Comparison of ENCODE assay signal across 1 cellular context in the genomic region with DNA sequence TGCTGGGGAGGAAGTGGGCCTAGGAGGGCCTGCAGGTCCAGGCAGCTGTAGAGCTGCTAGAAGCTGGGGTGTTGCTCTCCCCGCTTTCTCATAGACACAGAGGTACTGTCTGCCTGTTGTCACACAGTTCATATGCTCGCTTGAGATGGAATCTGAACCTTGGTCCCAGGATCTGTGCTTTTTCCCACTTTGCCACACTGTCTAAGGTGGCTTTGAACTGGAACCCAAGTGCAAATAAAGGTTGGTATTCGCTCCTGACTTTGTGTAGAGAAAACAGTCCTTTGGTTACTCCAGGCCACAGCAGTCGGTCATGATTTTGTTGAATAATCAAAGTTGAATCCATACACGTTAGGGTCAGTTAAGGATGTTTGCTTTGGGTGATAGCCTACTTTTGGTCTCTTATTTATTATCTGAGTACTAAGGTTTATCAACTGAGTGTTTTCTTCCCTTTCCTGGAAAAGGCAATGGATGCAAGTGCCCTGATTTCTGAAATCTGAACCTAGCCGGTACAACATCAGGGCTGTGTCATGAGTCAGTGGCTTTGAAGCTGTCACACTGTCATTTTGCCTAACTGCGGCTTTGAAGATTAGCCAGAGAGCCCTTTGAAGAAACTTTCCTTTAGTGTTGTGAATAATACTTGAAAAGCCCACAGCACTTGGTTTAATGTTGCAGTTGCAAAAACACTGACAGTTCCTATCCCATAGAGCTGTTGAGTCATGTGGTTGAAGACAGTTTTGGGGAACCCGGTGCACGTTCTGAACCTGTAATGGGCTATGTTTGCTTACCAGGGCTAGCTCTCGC.
TF ChIP-seq lines count a peak whose summit lies in the region.

No MANE protein-coding gene starts in this region.

TF ChIP-seq in HepG2, 621 proteins besides CTCF, POLR2A, EP300 and RAD21 (continued from another document and continues in another):
- TF ChIP-seq, protein P1, sequence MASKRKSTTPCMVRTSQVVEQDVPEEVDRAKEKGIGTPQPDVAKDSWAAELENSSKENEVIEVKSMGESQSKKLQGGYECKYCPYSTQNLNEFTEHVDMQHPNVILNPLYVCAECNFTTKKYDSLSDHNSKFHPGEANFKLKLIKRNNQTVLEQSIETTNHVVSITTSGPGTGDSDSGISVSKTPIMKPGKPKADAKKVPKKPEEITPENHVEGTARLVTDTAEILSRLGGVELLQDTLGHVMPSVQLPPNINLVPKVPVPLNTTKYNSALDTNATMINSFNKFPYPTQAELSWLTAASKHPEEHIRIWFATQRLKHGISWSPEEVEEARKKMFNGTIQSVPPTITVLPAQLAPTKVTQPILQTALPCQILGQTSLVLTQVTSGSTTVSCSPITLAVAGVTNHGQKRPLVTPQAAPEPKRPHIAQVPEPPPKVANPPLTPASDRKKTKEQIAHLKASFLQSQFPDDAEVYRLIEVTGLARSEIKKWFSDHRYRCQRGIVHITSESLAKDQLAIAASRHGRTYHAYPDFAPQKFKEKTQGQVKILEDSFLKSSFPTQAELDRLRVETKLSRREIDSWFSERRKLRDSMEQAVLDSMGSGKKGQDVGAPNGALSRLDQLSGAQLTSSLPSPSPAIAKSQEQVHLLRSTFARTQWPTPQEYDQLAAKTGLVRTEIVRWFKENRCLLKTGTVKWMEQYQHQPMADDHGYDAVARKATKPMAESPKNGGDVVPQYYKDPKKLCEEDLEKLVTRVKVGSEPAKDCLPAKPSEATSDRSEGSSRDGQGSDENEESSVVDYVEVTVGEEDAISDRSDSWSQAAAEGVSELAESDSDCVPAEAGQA (IDR thresholded peaks at IDR 0.05; ENCODE audit: low read depth), result peak; percentile 13; the same call in 1 of the 2 replicates
- TF ChIP-seq, protein P1 (CRISPR knock-in tag; IDR thresholded peaks at IDR 0.05; ENCODE audit: borderline replicate concordance), result no peak
- TF ChIP-seq ZNF326 (CRISPR knock-in tag; IDR thresholded peaks at IDR 0.05; ENCODE audit: borderline replicate concordance) (no peak), ZFP37 (CRISPR knock-in tag; IDR thresholded peaks at IDR 0.05; ENCODE audit: borderline replicate concordance) (peak; percentile 24; the same call in 1 of the 2 replicates), DMAP1 (CRISPR knock-in tag; IDR thresholded peaks at IDR 0.05) (peak; percentile 41), TBL1XR1 (IDR thresholded peaks at IDR 0.05; ENCODE audit: borderline replicate concordance, low read length, partially characterized antibody) (peak; percentile 80), FOXA1 (IDR thresholded peaks at IDR 0.05) (no peak; the same call in 1 of the 2 replicates), FOXA1 (CRISPR knock-in tag; IDR thresholded peaks at IDR 0.05) (peak; percentile 70), ZNF556 (CRISPR knock-in tag; IDR thresholded peaks at IDR 0.05; ENCODE audit: borderline replicate concordance) (peak; percentile 56; the same call in 1 of the 2 replicates), ARNT2 (CRISPR knock-in tag; IDR thresholded peaks at IDR 0.05; ENCODE audit: low read depth) (peak; percentile 8; the same call in 1 of the 2 replicates), NFE2L1 (CRISPR knock-in tag; IDR thresholded peaks at IDR 0.05; ENCODE audit: borderline replicate concordance) (no peak), ADNP (CRISPR knock-in tag; IDR thresholded peaks at IDR 0.05) (no peak), ZNF367 (CRISPR knock-in tag; IDR thresholded peaks at IDR 0.05; ENCODE audit: borderline replicate concordance) (no peak), ZNF558 (CRISPR knock-in tag; IDR thresholded peaks at IDR 0.05; ENCODE audit: borderline replicate concordance) (no peak), ZNF510 (CRISPR knock-in tag; IDR thresholded peaks at IDR 0.05; ENCODE audit: low read depth) (0 out of 2 replicates have a peak, but pooled peaks have one; percentile 16), FOXP1 (IDR thresholded peaks at IDR 0.05) (peak; percentile 56; the same call in 1 of the 2 replicates), FOXP1 (CRISPR knock-in tag; IDR thresholded peaks at IDR 0.05) (peak; percentile 77), MAFK (conservative IDR thresholded peaks at IDR 0.05 in 1 of 2, IDR thresholded peaks at IDR 0.05 in 1 of 2; ENCODE audit: low read length in 2 of 2) (peak; percentile 13 to 21; a peak in 2 of 4 replicates), NFYC (CRISPR knock-in tag; IDR thresholded peaks at IDR 0.05) (no peak; the same call in 1 of the 2 replicates), SP5 (CRISPR knock-in tag; IDR thresholded peaks at IDR 0.05; ENCODE audit: borderline replicate concordance, low read depth) (peak; percentile 33; the same call in 1 of the 2 replicates), ZNF44 (CRISPR knock-in tag; IDR thresholded peaks at IDR 0.05) (no peak), RFX5 (IDR thresholded peaks at IDR 0.05; ENCODE audit: low read depth, low read length) (no peak; the same call in 1 of the 2 replicates), ETV5 (CRISPR knock-in tag; IDR thresholded peaks at IDR 0.05; ENCODE audit: borderline replicate concordance) (peak; percentile 73; the same call in 1 of the 2 replicates), ZNF792 (CRISPR knock-in tag; IDR thresholded peaks at IDR 0.05) (no peak; the same call in 1 of the 2 replicates), CHD2 (IDR thresholded peaks at IDR 0.05; ENCODE audit: low read depth, low read length) (no peak), KDM3A (CRISPR knock-in tag; IDR thresholded peaks at IDR 0.05; ENCODE audit: low read depth) (peak; percentile 59; the same call in 1 of the 2 replicates)
- TF ChIP-seq, protein P2, sequence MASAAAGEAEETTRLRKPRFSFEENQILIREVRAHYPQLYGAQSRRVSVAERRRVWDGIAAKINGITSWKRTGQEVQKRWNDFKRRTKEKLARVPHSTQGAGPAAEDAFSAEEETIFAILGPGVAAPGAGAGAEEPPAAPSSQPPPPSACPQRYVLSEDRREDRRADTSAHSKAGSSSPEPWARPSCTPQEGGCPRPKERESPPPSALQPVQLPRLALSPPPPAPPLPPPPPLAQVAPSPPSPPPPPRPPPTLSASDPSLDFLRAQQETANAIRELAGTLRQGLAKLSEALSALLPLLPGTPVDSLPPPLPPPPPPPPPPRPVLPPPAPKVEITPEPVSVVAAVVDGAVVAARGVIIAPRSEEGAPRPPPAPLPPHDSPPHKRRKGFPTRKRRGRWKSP (CRISPR knock-in tag; IDR thresholded peaks at IDR 0.05), result peak; percentile 40; the same call in 1 of the 2 replicates
- TF ChIP-seq, protein P3, sequence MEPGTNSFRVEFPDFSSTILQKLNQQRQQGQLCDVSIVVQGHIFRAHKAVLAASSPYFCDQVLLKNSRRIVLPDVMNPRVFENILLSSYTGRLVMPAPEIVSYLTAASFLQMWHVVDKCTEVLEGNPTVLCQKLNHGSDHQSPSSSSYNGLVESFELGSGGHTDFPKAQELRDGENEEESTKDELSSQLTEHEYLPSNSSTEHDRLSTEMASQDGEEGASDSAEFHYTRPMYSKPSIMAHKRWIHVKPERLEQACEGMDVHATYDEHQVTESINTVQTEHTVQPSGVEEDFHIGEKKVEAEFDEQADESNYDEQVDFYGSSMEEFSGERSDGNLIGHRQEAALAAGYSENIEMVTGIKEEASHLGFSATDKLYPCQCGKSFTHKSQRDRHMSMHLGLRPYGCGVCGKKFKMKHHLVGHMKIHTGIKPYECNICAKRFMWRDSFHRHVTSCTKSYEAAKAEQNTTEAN (CRISPR knock-in tag; conservative IDR thresholded peaks at IDR 0.05), result peak; percentile 69; the same call in 1 of the 2 replicates
- TF ChIP-seq, protein P4, sequence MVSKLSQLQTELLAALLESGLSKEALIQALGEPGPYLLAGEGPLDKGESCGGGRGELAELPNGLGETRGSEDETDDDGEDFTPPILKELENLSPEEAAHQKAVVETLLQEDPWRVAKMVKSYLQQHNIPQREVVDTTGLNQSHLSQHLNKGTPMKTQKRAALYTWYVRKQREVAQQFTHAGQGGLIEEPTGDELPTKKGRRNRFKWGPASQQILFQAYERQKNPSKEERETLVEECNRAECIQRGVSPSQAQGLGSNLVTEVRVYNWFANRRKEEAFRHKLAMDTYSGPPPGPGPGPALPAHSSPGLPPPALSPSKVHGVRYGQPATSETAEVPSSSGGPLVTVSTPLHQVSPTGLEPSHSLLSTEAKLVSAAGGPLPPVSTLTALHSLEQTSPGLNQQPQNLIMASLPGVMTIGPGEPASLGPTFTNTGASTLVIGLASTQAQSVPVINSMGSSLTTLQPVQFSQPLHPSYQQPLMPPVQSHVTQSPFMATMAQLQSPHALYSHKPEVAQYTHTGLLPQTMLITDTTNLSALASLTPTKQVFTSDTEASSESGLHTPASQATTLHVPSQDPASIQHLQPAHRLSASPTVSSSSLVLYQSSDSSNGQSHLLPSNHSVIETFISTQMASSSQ (IDR thresholded peaks at IDR 0.05; ENCODE audit: low read depth), result peak; percentile 77
- TF ChIP-seq, protein P4 (CRISPR knock-in tag; IDR thresholded peaks at IDR 0.05; ENCODE audit: borderline replicate concordance), result peak; percentile 88
- TF ChIP-seq, protein P5, sequence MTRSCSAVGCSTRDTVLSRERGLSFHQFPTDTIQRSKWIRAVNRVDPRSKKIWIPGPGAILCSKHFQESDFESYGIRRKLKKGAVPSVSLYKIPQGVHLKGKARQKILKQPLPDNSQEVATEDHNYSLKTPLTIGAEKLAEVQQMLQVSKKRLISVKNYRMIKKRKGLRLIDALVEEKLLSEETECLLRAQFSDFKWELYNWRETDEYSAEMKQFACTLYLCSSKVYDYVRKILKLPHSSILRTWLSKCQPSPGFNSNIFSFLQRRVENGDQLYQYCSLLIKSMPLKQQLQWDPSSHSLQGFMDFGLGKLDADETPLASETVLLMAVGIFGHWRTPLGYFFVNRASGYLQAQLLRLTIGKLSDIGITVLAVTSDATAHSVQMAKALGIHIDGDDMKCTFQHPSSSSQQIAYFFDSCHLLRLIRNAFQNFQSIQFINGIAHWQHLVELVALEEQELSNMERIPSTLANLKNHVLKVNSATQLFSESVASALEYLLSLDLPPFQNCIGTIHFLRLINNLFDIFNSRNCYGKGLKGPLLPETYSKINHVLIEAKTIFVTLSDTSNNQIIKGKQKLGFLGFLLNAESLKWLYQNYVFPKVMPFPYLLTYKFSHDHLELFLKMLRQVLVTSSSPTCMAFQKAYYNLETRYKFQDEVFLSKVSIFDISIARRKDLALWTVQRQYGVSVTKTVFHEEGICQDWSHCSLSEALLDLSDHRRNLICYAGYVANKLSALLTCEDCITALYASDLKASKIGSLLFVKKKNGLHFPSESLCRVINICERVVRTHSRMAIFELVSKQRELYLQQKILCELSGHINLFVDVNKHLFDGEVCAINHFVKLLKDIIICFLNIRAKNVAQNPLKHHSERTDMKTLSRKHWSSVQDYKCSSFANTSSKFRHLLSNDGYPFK (CRISPR knock-in tag; IDR thresholded peaks at IDR 0.05; ENCODE audit: borderline replicate concordance), result peak; percentile 98
- TF ChIP-seq, protein P6, sequence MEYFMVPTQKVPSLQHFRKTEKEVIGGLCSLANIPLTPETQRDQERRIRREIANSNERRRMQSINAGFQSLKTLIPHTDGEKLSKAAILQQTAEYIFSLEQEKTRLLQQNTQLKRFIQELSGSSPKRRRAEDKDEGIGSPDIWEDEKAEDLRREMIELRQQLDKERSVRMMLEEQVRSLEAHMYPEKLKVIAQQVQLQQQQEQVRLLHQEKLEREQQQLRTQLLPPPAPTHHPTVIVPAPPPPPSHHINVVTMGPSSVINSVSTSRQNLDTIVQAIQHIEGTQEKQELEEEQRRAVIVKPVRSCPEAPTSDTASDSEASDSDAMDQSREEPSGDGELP (IDR thresholded peaks at IDR 0.05; ENCODE audit: borderline replicate concordance, low read depth), result peak; percentile 37; the same call in 1 of the 2 replicates
- TF ChIP-seq, protein P7, sequence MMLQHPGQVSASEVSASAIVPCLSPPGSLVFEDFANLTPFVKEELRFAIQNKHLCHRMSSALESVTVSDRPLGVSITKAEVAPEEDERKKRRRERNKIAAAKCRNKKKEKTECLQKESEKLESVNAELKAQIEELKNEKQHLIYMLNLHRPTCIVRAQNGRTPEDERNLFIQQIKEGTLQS (CRISPR knock-in tag; IDR thresholded peaks at IDR 0.05), result no peak; the same call in none of the 2 replicates
- TF ChIP-seq, protein P8, sequence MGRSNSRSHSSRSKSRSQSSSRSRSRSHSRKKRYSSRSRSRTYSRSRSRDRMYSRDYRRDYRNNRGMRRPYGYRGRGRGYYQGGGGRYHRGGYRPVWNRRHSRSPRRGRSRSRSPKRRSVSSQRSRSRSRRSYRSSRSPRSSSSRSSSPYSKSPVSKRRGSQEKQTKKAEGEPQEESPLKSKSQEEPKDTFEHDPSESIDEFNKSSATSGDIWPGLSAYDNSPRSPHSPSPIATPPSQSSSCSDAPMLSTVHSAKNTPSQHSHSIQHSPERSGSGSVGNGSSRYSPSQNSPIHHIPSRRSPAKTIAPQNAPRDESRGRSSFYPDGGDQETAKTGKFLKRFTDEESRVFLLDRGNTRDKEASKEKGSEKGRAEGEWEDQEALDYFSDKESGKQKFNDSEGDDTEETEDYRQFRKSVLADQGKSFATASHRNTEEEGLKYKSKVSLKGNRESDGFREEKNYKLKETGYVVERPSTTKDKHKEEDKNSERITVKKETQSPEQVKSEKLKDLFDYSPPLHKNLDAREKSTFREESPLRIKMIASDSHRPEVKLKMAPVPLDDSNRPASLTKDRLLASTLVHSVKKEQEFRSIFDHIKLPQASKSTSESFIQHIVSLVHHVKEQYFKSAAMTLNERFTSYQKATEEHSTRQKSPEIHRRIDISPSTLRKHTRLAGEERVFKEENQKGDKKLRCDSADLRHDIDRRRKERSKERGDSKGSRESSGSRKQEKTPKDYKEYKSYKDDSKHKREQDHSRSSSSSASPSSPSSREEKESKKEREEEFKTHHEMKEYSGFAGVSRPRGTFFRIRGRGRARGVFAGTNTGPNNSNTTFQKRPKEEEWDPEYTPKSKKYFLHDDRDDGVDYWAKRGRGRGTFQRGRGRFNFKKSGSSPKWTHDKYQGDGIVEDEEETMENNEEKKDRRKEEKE (IDR thresholded peaks at IDR 0.05), result no peak
